ENCODE assay signal across 17 cellular contexts in genomic region chr17:37518816-37519215, GRCh38. TPM values are rescaled to one million over a fixed set of nuclear protein-coding genes. Genes with fewer than 3 reads are reported as not detected.
A peak's percentile ranks its signal among the peaks of the same experiment; 100 is the strongest.
DNase-seq lines count a peak whose midpoint lies in the region; ATAC-seq and TF ChIP-seq lines count a peak whose summit lies in the region.
"Had no signal": no experiment of that assay in that cellular context is flagged by ENCODE, and none has a peak within 500 bp of the region (broad histone marks: within the 10 kb centered on the region; RNA-seq: fewer than 3 reads in every experiment).

No MANE protein-coding gene starts in this region.

- peak overlapping the region; percentile 18 for H3K27ac Mint-ChIP-seq in activated naive CD4-positive, alpha-beta T cell treated with anti-CD3 and anti-CD28 coated beads, Interleukin-2, amount 50 U/mL, for 24 hours
- H3K27ac Mint-ChIP-seq in activated CD8-positive, alpha-beta T cell treated with anti-CD3 and anti-CD28 coated beads, Interleukin-2, amount 10 ng/mL, durations not matched to agents 7 days and 5 days = peak overlapping the region; percentile 49
- H3K27ac Mint-ChIP-seq in stimulated activated effector memory CD8-positive, alpha-beta T cell treated with anti-CD3 and anti-CD28 coated beads, Interleukin-12 subunit alpha, Interleukin-12 subunit beta, amount 100 ng/mL, for 72 hours = peak overlapping the region; percentile 75

- no peak overlapping the region for H3K4me3 Mint-ChIP-seq in activated naive CD4-positive, alpha-beta T cell treated with anti-CD3 and anti-CD28 coated beads, Interleukin-2, amount 50 U/mL, for 24 hours
- no peak overlapping the region for H3K4me3 Mint-ChIP-seq in activated CD8-positive, alpha-beta T cell treated with anti-CD3 and anti-CD28 coated beads, Interleukin-2, amount 10 ng/mL, durations not matched to agents 7 days and 5 days
- no peak overlapping the region for H3K4me3 Mint-ChIP-seq in stimulated activated effector memory CD8-positive, alpha-beta T cell treated with anti-CD3 and anti-CD28 coated beads, Interleukin-12 subunit alpha, Interleukin-12 subunit beta, amount 100 ng/mL, for 72 hours

- CTCF ChIA-PET in activated CD8-positive, alpha-beta T cell treated with anti-CD3 and anti-CD28 coated beads, Interleukin-2, amount 10 ng/mL, durations not matched to agents 7 days and 5 days (lab: Charles Lee) = no interaction called here

- DNase-seq in activated naive CD4-positive, alpha-beta T cell treated with Interleukin-2 at 50 U/mL for 16 hours = no peak
- no peak for DNase-seq in activated CD8-positive, alpha-beta T cell treated with anti-CD3 and anti-CD28 coated beads, Interleukin-2, amount 10 ng/mL, durations not matched to agents 7 days and 5 days
- DNase-seq in foreskin keratinocyte = no peak
- no peak for DNase-seq in stimulated activated effector memory CD8-positive, alpha-beta T cell treated with anti-CD3 and anti-CD28 coated beads, Interleukin-12 subunit alpha, Interleukin-12 subunit beta, amount 100 ng/mL, for 72 hours (ENCODE audit: low spot score in 2 of 2)
- no peak for DNase-seq in NCI-H774 (lab: John Stamatoyannopoulos, UW)
- no peak for DNase-seq in amniotic stem cell (lab: John Stamatoyannopoulos, UW)
- DNase-seq in GM20000 (ENCODE audit: low spot score) = no peak
- DNase-seq: cerebellar nuclear complex; DMS79 treated with DMSO at 0.1 percent for 48 hours; NCI-H1092; NCI-H510A; Peyer's patch; stimulated activated CD4-positive, alpha-beta T cell treated with anti-CD3 and anti-CD28 coated beads, Interleukin-15, amount 100 ng/mL, for 24 hours; T1000; transverse colon had no signal

- no peak for ATAC-seq in activated CD8-positive, alpha-beta T cell treated with anti-CD3 and anti-CD28 coated beads, Interleukin-2, amount 10 ng/mL, durations not matched to agents 7 days and 5 days
- no peak for ATAC-seq in foreskin keratinocyte
- no peak for ATAC-seq in stimulated activated effector memory CD8-positive, alpha-beta T cell treated with anti-CD3 and anti-CD28 coated beads, Interleukin-12 subunit alpha, Interleukin-12 subunit beta, amount 100 ng/mL, for 72 hours

- TF ChIP-seq CTCF in foreskin keratinocyte (conservative IDR thresholded peaks at IDR 0.05) (peak; percentile 42), GM20000 (IDR thresholded peaks at IDR 0.05; ENCODE audit: extremely low read depth, missing control alignments) (no peak)

- H3K27ac ChIP-seq in foreskin keratinocyte = no peak overlapping the region
- H3K27ac ChIP-seq: epithelial cell of prostate, Peyer's patch, transverse colon had no signal

- no peaks in the 10 kb centered on the region for H3K27me3 Mint-ChIP-seq in activated naive CD4-positive, alpha-beta T cell treated with anti-CD3 and anti-CD28 coated beads, Interleukin-2, amount 50 U/mL, for 24 hours
- no peaks in the 10 kb centered on the region for H3K27me3 Mint-ChIP-seq in activated CD8-positive, alpha-beta T cell treated with anti-CD3 and anti-CD28 coated beads, Interleukin-2, amount 10 ng/mL, durations not matched to agents 7 days and 5 days (ENCODE audit: low read depth)

- H3K27me3 ChIP-seq in foreskin keratinocyte = no peaks in the 10 kb centered on the region
- H3K27me3 ChIP-seq: Peyer's patch, transverse colon had no signal

- peaks cover 6% of the 10 kb centered on the region for H3K4me1 ChIP-seq in foreskin keratinocyte
- H3K4me1 ChIP-seq: Peyer's patch had no signal

- peaks cover 13% of the 10 kb centered on the region for H3K36me3 Mint-ChIP-seq in activated naive CD4-positive, alpha-beta T cell treated with anti-CD3 and anti-CD28 coated beads, Interleukin-2, amount 50 U/mL, for 24 hours
- peaks cover 53% of the 10 kb centered on the region for H3K36me3 Mint-ChIP-seq in activated CD8-positive, alpha-beta T cell treated with anti-CD3 and anti-CD28 coated beads, Interleukin-2, amount 10 ng/mL, durations not matched to agents 7 days and 5 days (ENCODE audit: low read depth)
- peaks cover 93% of the 10 kb centered on the region for H3K36me3 Mint-ChIP-seq in stimulated activated effector memory CD8-positive, alpha-beta T cell treated with anti-CD3 and anti-CD28 coated beads, Interleukin-12 subunit alpha, Interleukin-12 subunit beta, amount 100 ng/mL, for 72 hours

- no peaks in the 10 kb centered on the region for H3K9me3 Mint-ChIP-seq in activated naive CD4-positive, alpha-beta T cell treated with anti-CD3 and anti-CD28 coated beads, Interleukin-2, amount 50 U/mL, for 24 hours
- H3K9me3 Mint-ChIP-seq in activated CD8-positive, alpha-beta T cell treated with anti-CD3 and anti-CD28 coated beads, Interleukin-2, amount 10 ng/mL, durations not matched to agents 7 days and 5 days (ENCODE audit: insufficient read depth) = no peaks in the 10 kb centered on the region
- no peaks in the 10 kb centered on the region for H3K9me3 Mint-ChIP-seq in stimulated activated effector memory CD8-positive, alpha-beta T cell treated with anti-CD3 and anti-CD28 coated beads, Interleukin-12 subunit alpha, Interleukin-12 subunit beta, amount 100 ng/mL, for 72 hours

- POLR2A ChIA-PET in activated CD8-positive, alpha-beta T cell treated with anti-CD3 and anti-CD28 coated beads, Interleukin-2, amount 10 ng/mL, durations not matched to agents 7 days and 5 days (lab: Charles Lee) = interaction anchor here (0.7 kb wide), 1 partner anchor 82 kb away, joined by 3 read pairs; no protein-coding TSS in a partner anchor

- H3K4me1 Mint-ChIP-seq in activated naive CD4-positive, alpha-beta T cell treated with anti-CD3 and anti-CD28 coated beads, Interleukin-2, amount 50 U/mL, for 24 hours = peaks cover 12% of the 10 kb centered on the region
- H3K4me1 Mint-ChIP-seq in activated CD8-positive, alpha-beta T cell treated with anti-CD3 and anti-CD28 coated beads, Interleukin-2, amount 10 ng/mL, durations not matched to agents 7 days and 5 days (ENCODE audit: low read depth) = peaks cover 26% of the 10 kb centered on the region
- peaks cover 25% of the 10 kb centered on the region for H3K4me1 Mint-ChIP-seq in stimulated activated effector memory CD8-positive, alpha-beta T cell treated with anti-CD3 and anti-CD28 coated beads, Interleukin-12 subunit alpha, Interleukin-12 subunit beta, amount 100 ng/mL, for 72 hours

RNA-seq across cellular contexts. Expression of gene DUSP14, which starts 29.1 kb away (rescaled TPM):
- 10 to 100 TPM; 11.4 to 12.0 TPM for total RNA-seq in activated CD8-positive, alpha-beta T cell treated with anti-CD3 and anti-CD28 coated beads, Interleukin-2, amount 10 ng/mL, durations not matched to agents 7 days and 5 days
- total RNA-seq in foreskin keratinocyte = 128 and 131 TPM in 2 replicates
- 117 and 128 TPM in 2 replicates for polyA plus RNA-seq in foreskin keratinocyte

Comparison
In these comparisons a context has a peak if more than half of its experiments do, and no peak if none do; other contexts are left out.
1. H3K27ac Mint-ChIP-seq: peak in every context shown above with its lines; median percentile 75 in stimulated activated effector memory CD8-positive, alpha-beta T cell treated with anti-CD3 and anti-CD28 coated beads, Interleukin-12 subunit alpha, Interleukin-12 subunit beta, amount 100 ng/mL, for 72 hours; 49 in activated CD8-positive, alpha-beta T cell treated with anti-CD3 and anti-CD28 coated beads, Interleukin-2, amount 10 ng/mL, durations not matched to agents 7 days and 5 days; 18 in activated naive CD4-positive, alpha-beta T cell treated with anti-CD3 and anti-CD28 coated beads, Interleukin-2, amount 50 U/mL, for 24 hours.